ENCODE assay signal across 15 cellular contexts in the genomic region with DNA sequence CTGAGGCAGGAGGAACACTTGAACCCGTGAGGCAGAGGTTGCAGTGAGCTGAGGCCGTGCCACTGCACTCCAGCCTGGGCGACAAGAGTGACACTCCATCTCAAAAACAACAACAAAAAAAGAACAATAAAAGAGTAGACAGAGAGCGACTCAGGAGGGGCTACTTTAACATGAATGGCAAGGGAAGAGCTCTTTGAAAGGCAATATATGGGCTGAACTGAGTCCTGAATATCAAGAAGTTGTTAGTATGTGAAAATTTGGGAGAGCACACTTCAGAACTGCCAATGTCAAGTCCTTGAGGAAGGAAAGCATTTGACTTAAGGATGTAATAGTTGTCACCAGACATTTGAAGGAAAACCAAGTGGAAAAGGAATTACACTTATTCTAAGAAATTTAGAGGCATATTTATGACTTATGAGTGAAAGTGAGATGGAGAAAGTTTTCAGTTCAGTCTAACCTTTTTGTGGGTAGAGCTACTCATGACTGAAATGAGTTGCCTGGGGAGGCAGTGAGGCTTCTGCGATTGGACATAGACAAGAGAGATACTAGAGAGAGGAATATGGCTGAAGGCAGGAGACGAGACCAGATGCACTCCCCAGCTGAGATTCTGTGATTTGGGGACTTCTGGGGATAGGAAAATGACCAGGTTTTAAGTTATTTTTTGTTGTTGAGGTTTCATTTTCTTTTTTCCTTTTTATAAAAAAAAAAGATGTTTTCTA.
DNase-seq lines count a peak whose midpoint lies in the region; ATAC-seq and TF ChIP-seq lines count a peak whose summit lies in the region.
"Had no signal": no experiment of that assay in that cellular context is flagged by ENCODE, and none has a peak within 500 bp of the region (broad histone marks: within the 10 kb centered on the region; RNA-seq: fewer than 3 reads in every experiment).

No MANE protein-coding gene starts in this region.

- no peak overlapping the region for H3K4me3 ChIP-seq in GM12865 (ENCODE audit: low read depth, low read length)
- H3K4me3 ChIP-seq in HEK293 (ENCODE audit: low read depth, low read length) = no peak overlapping the region
- no peak overlapping the region for H3K4me3 ChIP-seq in OCI-LY3 (ENCODE audit: low read length)
- H3K4me3 ChIP-seq: GM23248, skin epidermis, suprapubic skin had no signal

- DNase-seq in GM12865 (ENCODE audit: low read depth) (peak; percentile 67), NCI-H2029 (lab: John Stamatoyannopoulos, UW) (no peak), erythroblast (lab: John Stamatoyannopoulos, UW) (no peak), NCI-H1105 treated with DMSO at 0.1 percent for 48 hours (lab: John Stamatoyannopoulos, UW) (no peak)
- no peak for DNase-seq in effector memory CD8-positive, alpha-beta T cell
- DNase-seq: GM23248, NCI-H187, NCI-H524 had no signal

- H3K79me2 ChIP-seq in OCI-LY3 (ENCODE audit: low read length) = no peaks in the 10 kb centered on the region

- H3K4me3 Mint-ChIP-seq in effector memory CD8-positive, alpha-beta T cell = no peak overlapping the region
- H3K4me3 Mint-ChIP-seq: B cell; central memory CD8-positive, alpha-beta T cell had no signal

- H3K27ac Mint-ChIP-seq in effector memory CD8-positive, alpha-beta T cell = no peak overlapping the region
- H3K27ac Mint-ChIP-seq: B cell had no signal

- peaks cover 15 to 32% of the 10 kb centered on the region in 2 donors for H3K27me3 Mint-ChIP-seq in effector memory CD8-positive, alpha-beta T cell
- H3K27me3 Mint-ChIP-seq: B cell had no signal

- no peaks in the 10 kb centered on the region for H3K9me3 Mint-ChIP-seq in effector memory CD8-positive, alpha-beta T cell
- H3K9me3 Mint-ChIP-seq: central memory CD8-positive, alpha-beta T cell had no signal

- CTCF ChIA-PET in HEK293 (lab: Yijun Ruan, JAX) = interaction anchor here (0.7 kb wide), 1 partner anchor 8 kb away, joined by 3 read pairs; no protein-coding TSS in a partner anchor

- H3K4me1 Mint-ChIP-seq in effector memory CD8-positive, alpha-beta T cell (ENCODE audit: low read depth in 2 of 2) = no peaks in the 10 kb centered on the region
- H3K4me1 Mint-ChIP-seq: B cell; central memory CD8-positive, alpha-beta T cell had no signal

- H3K36me3 ChIP-seq in HEK293 (ENCODE audit: control insufficient read depth in 2 of 2, insufficient read depth in 1 of 2, low read length in 2 of 2) (no peaks in the 10 kb centered on the region), OCI-LY3 (replicated peaks; ENCODE audit: low read depth, low read length) (no peaks in the 10 kb centered on the region)
- H3K36me3 ChIP-seq: suprapubic skin had no signal

- H4K20me1 ChIP-seq in OCI-LY3 (ENCODE audit: insufficient read depth, low read length) = no peaks in the 10 kb centered on the region

- POLR2A ChIA-PET in HEK293 (lab: Yijun Ruan, JAX) = no interaction called here

- ATAC-seq in GM18511 (IDR thresholded peaks at IDR 0.05; ENCODE audit: unreplicated experiment) = peak; percentile 54
- ATAC-seq in effector memory CD8-positive, alpha-beta T cell (replicated peaks) = no peak

- H3K9me3 ChIP-seq in HEK293 (ENCODE audit: control insufficient read depth, insufficient read depth, low read depth, low read length) (no peaks in the 10 kb centered on the region), OCI-LY3 (ENCODE audit: insufficient read depth, low read length) (no peaks in the 10 kb centered on the region)
- H3K9me3 ChIP-seq: suprapubic skin had no signal

- H3K4me2 ChIP-seq in OCI-LY3 (ENCODE audit: low read length) = peak overlapping the region; percentile 55

- no peak for TF ChIP-seq CTCF in GM12865 (IDR thresholded peaks at IDR 0.05; ENCODE audit: insufficient read depth, low read depth, low read length, missing control alignments)
- no peak for TF ChIP-seq CTCF in HEK293 (tag by site-specific recombination; IDR thresholded peaks at IDR 0.05)
- TF ChIP-seq CTCF in OCI-LY3 (IDR thresholded peaks at IDR 0.05; ENCODE audit: low read depth, low read length) = no peak

- no peaks in the 10 kb centered on the region for H3K36me3 Mint-ChIP-seq in effector memory CD8-positive, alpha-beta T cell (ENCODE audit: insufficient read depth)

- H3K27ac ChIP-seq in HEK293 (ENCODE audit: extremely low read depth, low read depth, low read length) = no peak overlapping the region
- no peak overlapping the region for H3K27ac ChIP-seq in OCI-LY3 (ENCODE audit: low read length)
- H3K27ac ChIP-seq: GM23248, skin epidermis, suprapubic skin had no signal

- no peak for TF ChIP-seq POLR2A in erythroblast (IDR thresholded peaks at IDR 0.05; ENCODE audit: low read length)

- no peak overlapping the region for H2AFZ ChIP-seq in OCI-LY3 (ENCODE audit: low read depth, low read length)
- H2AFZ ChIP-seq: GM23248 had no signal

- no peaks in the 10 kb centered on the region for H3K4me1 ChIP-seq in HEK293 (ENCODE audit: control insufficient read depth, insufficient read depth, low read length)
- H3K4me1 ChIP-seq in OCI-LY3 (ENCODE audit: low read length) = peaks cover 20% of the 10 kb centered on the region
- H3K4me1 ChIP-seq: suprapubic skin had no signal

- no peaks in the 10 kb centered on the region for H3K27me3 ChIP-seq in OCI-LY3 (ENCODE audit: low read depth, low read length)
- H3K27me3 ChIP-seq: suprapubic skin had no signal

- no peak overlapping the region for H3K9ac ChIP-seq in OCI-LY3 (ENCODE audit: low read length)
- H3K9ac ChIP-seq: GM23248 had no signal

TF ChIP-seq in HEK293, 187 proteins besides CTCF, POLR2A, EP300 and RAD21:
- TF ChIP-seq PRDM1 (tag by site-specific recombination; IDR thresholded peaks at IDR 0.05) = peak; percentile 74; the same call in 1 of the 2 replicates
- no peak for TF ChIP-seq MYNN (tag by site-specific recombination; IDR thresholded peaks at IDR 0.05; ENCODE audit: borderline replicate concordance)
- TF ChIP-seq, protein P1, sequence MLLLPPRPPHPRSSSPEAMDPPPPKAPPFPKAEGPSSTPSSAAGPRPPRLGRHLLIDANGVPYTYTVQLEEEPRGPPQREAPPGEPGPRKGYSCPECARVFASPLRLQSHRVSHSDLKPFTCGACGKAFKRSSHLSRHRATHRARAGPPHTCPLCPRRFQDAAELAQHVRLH (tag by site-specific recombination; IDR thresholded peaks at IDR 0.05) = no peak
- TF ChIP-seq ZBTB20 (tag by site-specific recombination; IDR thresholded peaks at IDR 0.05) = no peak
- peak; percentile 84; the same call in 1 of the 2 replicates for TF ChIP-seq ZNF184 (tag by site-specific recombination; IDR thresholded peaks at IDR 0.05)
- no peak for TF ChIP-seq ZNF248 (tag by site-specific recombination; IDR thresholded peaks at IDR 0.05)
TF ChIP-seq in HEK293: peak in this region for 2.
